13 cellular contexts compared by ENCODE assay signal in the genomic region with DNA sequence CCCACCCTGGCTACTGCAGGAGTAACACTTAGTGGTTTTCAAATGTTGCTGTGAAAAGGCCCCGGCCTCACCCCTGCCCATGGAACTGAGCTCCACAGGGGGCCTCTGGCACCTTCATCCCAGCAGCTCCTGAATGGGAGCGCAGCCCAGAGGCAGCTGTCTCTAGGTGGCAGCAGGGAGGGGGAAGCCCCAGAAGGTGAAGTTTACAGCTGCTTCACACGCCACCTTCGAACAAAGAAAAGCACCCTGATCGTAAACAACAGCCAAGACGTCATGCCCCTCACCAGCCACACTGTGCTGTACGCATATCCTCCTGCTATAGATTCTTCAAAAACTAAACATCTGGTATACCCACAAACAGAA.
DNase-seq lines count a peak whose midpoint lies in the region; ATAC-seq, FAIRE-seq and TF ChIP-seq lines count a peak whose summit lies in the region.
"Had no signal": no experiment of that assay in that cellular context is flagged by ENCODE, and none has a peak within 500 bp of the region (broad histone marks: within the 10 kb centered on the region; RNA-seq: fewer than 3 reads in every experiment).

No MANE protein-coding gene starts in this region.

- H2AFZ ChIP-seq in DND-41 (ENCODE audit: low read depth, low read length): no peak overlapping the region
- no peak overlapping the region for H2AFZ ChIP-seq in PC-3 (ENCODE audit: low read length)

- no peak overlapping the region for H3K9ac ChIP-seq in DND-41 (ENCODE audit: low read depth, low read length)
- no peak overlapping the region for H3K9ac ChIP-seq in PC-3 (ENCODE audit: low read length)

- CTCF ChIA-PET in PC-3 (lab: Charles Lee): interaction anchor here (0.6 kb wide), 2 partner anchors 10 to 50 kb away, joined by 3 to 8 read pairs; no protein-coding TSS in a partner anchor

- H3K9me3 ChIP-seq in DND-41 (ENCODE audit: insufficient read depth, low read length, severe bottlenecking): no peaks in the 10 kb centered on the region
- no peaks in the 10 kb centered on the region for H3K9me3 ChIP-seq in PC-3 (ENCODE audit: low read length)
- H3K9me3 ChIP-seq in vagina: no peaks in the 10 kb centered on the region

- no peak overlapping the region for H3K4me3 ChIP-seq in DND-41 (ENCODE audit: low read depth in 1 of 2, low read length in 2 of 2)
- no peak overlapping the region for H3K4me3 ChIP-seq in PC-3 (ENCODE audit: low read length)
- no peak overlapping the region for H3K4me3 ChIP-seq in vagina
- H3K4me3 ChIP-seq: lung had no signal

- no peaks in the 10 kb centered on the region for H3K9me2 ChIP-seq in PC-3 (replicated peaks; ENCODE audit: low read length)

- H3K4me1 ChIP-seq in DND-41 (ENCODE audit: insufficient read depth, low read length) (no peaks in the 10 kb centered on the region), PC-3 (ENCODE audit: insufficient read depth, low read length) (no peaks in the 10 kb centered on the region), vagina (no peaks in the 10 kb centered on the region)

- DNase-seq in DND-41 (no peak), NCI-H1105 treated with DMSO at 0.1 percent for 48 hours (lab: John Stamatoyannopoulos, UW) (peak; percentile 86), PC-3 (no peak), left colon (peak in 1 of 2 donors; percentile 38), HTR-8/SVneo (ENCODE audit: insufficient read length, low spot score) (no peak), vagina (ENCODE audit: extremely low spot score in 2 of 2) (no peak)
- no peak for DNase-seq in activated effector memory CD4-positive, alpha-beta T cell treated with Interleukin-2 at 50 U/mL for 16 hours
- DNase-seq: activated T-cell treated with anti-CD3 and anti-CD28 coated beads, Interleukin-2, amount 50 U/mL, for 4 hours; RPMI8226; stimulated activated CD4-positive, alpha-beta T cell treated with anti-CD3 and anti-CD28 coated beads, Interleukin-15, amount 100 ng/mL, for 24 hours; substantia nigra had no signal

- H3F3A ChIP-seq in PC-3 (ENCODE audit: low read length, unreplicated experiment): no peaks in the 10 kb centered on the region

- POLR2A ChIA-PET in PC-3 (lab: Charles Lee; ENCODE audit: unreplicated experiment): no interaction called here

- H3K36me3 ChIP-seq in DND-41 (ENCODE audit: insufficient read depth, low read length) (no peaks in the 10 kb centered on the region), PC-3 (ENCODE audit: low read depth, low read length) (no peaks in the 10 kb centered on the region), vagina (no peaks in the 10 kb centered on the region)

- H3K27me3 ChIP-seq in DND-41 (ENCODE audit: insufficient read depth, low read length, poor library complexity): no peaks in the 10 kb centered on the region
- H3K27me3 ChIP-seq in PC-3 (ENCODE audit: low read length): no peaks in the 10 kb centered on the region
- H3K27me3 ChIP-seq in vagina: no peaks in the 10 kb centered on the region

- H3K79me2 ChIP-seq in DND-41 (ENCODE audit: insufficient read depth, low read length): no peaks in the 10 kb centered on the region
- no peaks in the 10 kb centered on the region for H3K79me2 ChIP-seq in PC-3 (ENCODE audit: low read length)

- no peak for FAIRE-seq in HTR-8/SVneo (lab: Jason Lieb, UNC)

- H4K20me1 ChIP-seq in DND-41 (ENCODE audit: insufficient read depth, low read length): peaks cover 4% of the 10 kb centered on the region; the same call in 1 of the 2 replicates
- no peaks in the 10 kb centered on the region for H4K20me1 ChIP-seq in PC-3 (ENCODE audit: low read length)

- intact Hi-C loops in PC-3 (cut with micrococcal nuclease): no loop called here
- intact Hi-C loops in left colon (cut with DNase I, micrococcal nuclease): no loop called here
- intact Hi-C loops in vagina (cut with DNase I): no loop called here

- no peak for TF ChIP-seq POLR2A in vagina (IDR thresholded peaks at IDR 0.05)

- no peak overlapping the region for H3K4me2 ChIP-seq in DND-41 (ENCODE audit: insufficient read depth, low read length)
- no peak overlapping the region for H3K4me2 ChIP-seq in PC-3 (ENCODE audit: low read length)

- no TSS peak for BruUV-seq in PC-3 (replicated peaks; lab: Mats Ljungman, UMichigan)

- no peak overlapping the region for H3K27ac ChIP-seq in DND-41 (ENCODE audit: low read length)
- no peak overlapping the region for H3K27ac ChIP-seq in PC-3 (ENCODE audit: low read length)
- H3K27ac ChIP-seq in vagina: no peak overlapping the region

- no peak for ATAC-seq in DND-41 (ENCODE audit: insufficient read depth, low read depth)
- peak; percentile 66; the same call in 1 of the 2 replicates for ATAC-seq in PC-3
- peak; percentile 79 for ATAC-seq in left colon
- no peak for ATAC-seq in HG03196 (IDR thresholded peaks at IDR 0.05; ENCODE audit: unreplicated experiment)
- ATAC-seq: activated T-cell treated with anti-CD3 and anti-CD28 coated beads, Interleukin-2, amount 50 U/mL, for 4 hours had no signal

- TF ChIP-seq CTCF in DND-41 (IDR thresholded peaks at IDR 0.05; ENCODE audit: borderline replicate concordance, extremely low read depth, low read length, poor library complexity, severe bottlenecking) (peak; percentile 19), PC-3 (conservative IDR thresholded peaks at IDR 0.05; ENCODE audit: low read depth, low read length) (peak; percentile 61), vagina (IDR thresholded peaks at IDR 0.05) (no peak)

Comparison
In these comparisons a context has a peak if more than half of its experiments do, and no peak if none do; other contexts are left out.
1. ATAC-seq: peak in PC-3 (single experiment) and left colon (single experiment); none in DND-41 (single experiment) and HG03196 (single experiment).
2. CTCF ChIP-seq: peak in DND-41 (single experiment) and PC-3 (single experiment); none in vagina (0 of 3).